15 cellular contexts compared by ENCODE assay signal in genomic region chr15:52318729-52319500, GRCh38. TPM values are rescaled to one million over a fixed set of nuclear protein-coding genes. Genes with fewer than 3 reads are reported as not detected.
DNase-seq lines count a peak whose midpoint lies in the region; ATAC-seq, FAIRE-seq and TF ChIP-seq lines count a peak whose summit lies in the region.
"Had no signal": no experiment of that assay in that cellular context is flagged by ENCODE, and none has a peak within 500 bp of the region (broad histone marks: within the 10 kb centered on the region; RNA-seq: fewer than 3 reads in every experiment).

No MANE protein-coding gene starts in this region.

- H3K4me3 ChIP-seq in BE2C (ENCODE audit: low read depth, low read length) (no peak overlapping the region), kidney (ENCODE audit: low read length in 2 of 2) (no peak overlapping the region)
- H3K4me3 ChIP-seq: esophagus muscularis mucosa had no signal

- TF ChIP-seq POLR2A in H54 (IDR thresholded peaks at IDR 0.05; ENCODE audit: low read depth, low read length) = no peak

- H3K9me3 ChIP-seq in BE2C (no peaks in the 10 kb centered on the region), kidney (ENCODE audit: control insufficient read depth in 1 of 2, low read length in 2 of 2) (no peaks in the 10 kb centered on the region)
- H3K9me3 ChIP-seq: esophagus muscularis mucosa had no signal

- no peaks in the 10 kb centered on the region; the same call in 1 of the 2 replicates for H3K36me3 ChIP-seq in BE2C
- peaks cover 4 to 5% of the 10 kb centered on the region in 2 donors for H3K36me3 ChIP-seq in kidney (ENCODE audit: control insufficient read depth in 1 of 2, insufficient read depth in 2 of 2, low read length in 2 of 2)

- no peak overlapping the region for H3K27ac ChIP-seq in kidney (ENCODE audit: low read depth in 2 of 2, low read length in 2 of 2)
- H3K27ac ChIP-seq: esophagus muscularis mucosa, WERI-Rb-1 had no signal

- FAIRE-seq in kidney (lab: Jason Lieb, UNC) (no peak), H54 (lab: Jason Lieb, UNC) (no peak)
- FAIRE-seq: RCC 7860 had no signal

- DNase-seq in BE2C = peak; percentile 20
- peak; percentile 32 for DNase-seq in NCI-H2196 (lab: John Stamatoyannopoulos, UW; ENCODE audit: unreplicated experiment)
- peak; percentile 88 to 96 for DNase-seq in cerebellar nuclear complex (lab: John Stamatoyannopoulos, UW)
- peak; percentile 63 for DNase-seq in kidney
- DNase-seq in activated effector memory CD4-positive, alpha-beta T cell treated with anti-CD3 and anti-CD28 coated beads, Interleukin-2, amount 50 U/mL, for 16 hours = no peak
- DNase-seq in H54 (ENCODE audit: insufficient read length, low spot score) = no peak
- no peak for DNase-seq in cortex of kidney (lab: John Stamatoyannopoulos, UW)
- DNase-seq: NCI-H1417; NCI-H524 treated with DMSO at 0.1 percent for 48 hours; stimulated activated CD4-positive, alpha-beta T cell treated with anti-CD3 and anti-CD28 coated beads, Interleukin-15, amount 100 ng/mL, for 24 hours; T-helper 1 cell; WERI-Rb-1 had no signal

- H3K9ac ChIP-seq in kidney (ENCODE audit: low read length in 2 of 2) = no peak overlapping the region

- no peak for ATAC-seq in HG03196 (IDR thresholded peaks at IDR 0.05; ENCODE audit: unreplicated experiment)

- TF ChIP-seq CTCF in BE2C (IDR thresholded peaks at IDR 0.05; ENCODE audit: low read depth, low read length) (no peak), kidney (IDR thresholded peaks at IDR 0.05; ENCODE audit: borderline replicate concordance, extremely low read depth, insufficient read depth) (no peak)

- H3K4me1 ChIP-seq in BE2C (no peaks in the 10 kb centered on the region), kidney (ENCODE audit: control insufficient read depth in 1 of 2, insufficient read depth in 1 of 2, low read depth in 1 of 2, low read length in 2 of 2) (no peaks in the 10 kb centered on the region)
- H3K4me1 ChIP-seq: esophagus muscularis mucosa had no signal

- intact Hi-C loops in kidney (cut with DNase I) = no loop called here

- no peaks in the 10 kb centered on the region for H3K27me3 ChIP-seq in BE2C
- H3K27me3 ChIP-seq: esophagus muscularis mucosa had no signal

RNA-seq across cellular contexts. Expression of gene MYO5C, which starts 23.3 kb away (rescaled TPM):
- not detected for polyA plus RNA-seq in BE2C (2012; ENCODE audit: insufficient read depth, insufficient read length, low read depth)
- total RNA-seq in kidney = 41.6 TPM
- 4.6 TPM for polyA plus RNA-seq in kidney (ENCODE audit: insufficient read depth, low read depth, low replicate concordance)

Comparison
In these comparisons a context has a peak if more than half of its experiments do, and no peak if none do; other contexts are left out.
1. DNase-seq: peak in BE2C (single experiment), NCI-H2196 (single experiment), cerebellar nuclear complex (2 of 2) and kidney (single experiment); none in activated effector memory CD4-positive, alpha-beta T cell treated with anti-CD3 and anti-CD28 coated beads, Interleukin-2, amount 50 U/mL, for 16 hours (single experiment), H54 (single experiment) and cortex of kidney (single experiment).